ENCODE assay signal across 1 cellular context in genomic region chr12:6058481-6059161, GRCh38.
TF ChIP-seq lines count a peak whose summit lies in the region.

No MANE protein-coding gene starts in this region.

TF ChIP-seq in HepG2, 621 proteins besides CTCF, POLR2A, EP300 and RAD21 (continued from another document and continues in another):
- TF ChIP-seq, protein P1, sequence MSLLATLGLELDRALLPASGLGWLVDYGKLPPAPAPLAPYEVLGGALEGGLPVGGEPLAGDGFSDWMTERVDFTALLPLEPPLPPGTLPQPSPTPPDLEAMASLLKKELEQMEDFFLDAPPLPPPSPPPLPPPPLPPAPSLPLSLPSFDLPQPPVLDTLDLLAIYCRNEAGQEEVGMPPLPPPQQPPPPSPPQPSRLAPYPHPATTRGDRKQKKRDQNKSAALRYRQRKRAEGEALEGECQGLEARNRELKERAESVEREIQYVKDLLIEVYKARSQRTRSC (CRISPR knock-in tag; IDR thresholded peaks at IDR 0.05; ENCODE audit: low read depth) = no peak
- TF ChIP-seq TBX3 (IDR thresholded peaks at IDR 0.05; ENCODE audit: borderline replicate concordance) (no peak), SAP130 (CRISPR knock-in tag; IDR thresholded peaks at IDR 0.05; ENCODE audit: low read depth) (peak; percentile 75), U2AF1 (optimal IDR thresholded peaks at IDR 0.05; ENCODE audit: low read depth, low read length) (no peak), ZNF431 (CRISPR knock-in tag; IDR thresholded peaks at IDR 0.05; ENCODE audit: borderline replicate concordance, low read depth) (no peak), NKX3-1 (CRISPR knock-in tag; IDR thresholded peaks at IDR 0.05) (no peak), SKIL (CRISPR knock-in tag; IDR thresholded peaks at IDR 0.05; ENCODE audit: borderline replicate concordance) (no peak), ISL2 (CRISPR knock-in tag; IDR thresholded peaks at IDR 0.05) (peak; percentile 55), ZFAT (CRISPR knock-in tag; conservative IDR thresholded peaks at IDR 0.05) (no peak), PPARG (CRISPR knock-in tag; conservative IDR thresholded peaks at IDR 0.05) (no peak; the same call in 1 of the 2 replicates), ZBTB8A (CRISPR knock-in tag; IDR thresholded peaks at IDR 0.05; ENCODE audit: borderline replicate concordance, low read depth) (no peak), ZNF180 (CRISPR knock-in tag; IDR thresholded peaks at IDR 0.05; ENCODE audit: borderline replicate concordance, low read depth) (no peak), MTA3 (CRISPR knock-in tag; IDR thresholded peaks at IDR 0.05) (no peak), FOXP1 (IDR thresholded peaks at IDR 0.05) (no peak), FOXP1 (CRISPR knock-in tag; IDR thresholded peaks at IDR 0.05) (peak; percentile 20; the same call in 1 of the 2 replicates), PITX1 (CRISPR knock-in tag; IDR thresholded peaks at IDR 0.05) (peak; percentile 56; the same call in 1 of the 2 replicates), ZNF800 (CRISPR knock-in tag; IDR thresholded peaks at IDR 0.05) (no peak), NR3C1 (CRISPR knock-in tag; IDR thresholded peaks at IDR 0.05) (no peak), SMC3 (IDR thresholded peaks at IDR 0.05; ENCODE audit: low read length) (no peak), SP140L (CRISPR knock-in tag; IDR thresholded peaks at IDR 0.05; ENCODE audit: borderline replicate concordance) (no peak), PCBP1 (IDR thresholded peaks at IDR 0.05; ENCODE audit: borderline replicate concordance, low read depth, low read length) (no peak), SATB2 (CRISPR knock-in tag; IDR thresholded peaks at IDR 0.05) (no peak), KLF6 (CRISPR knock-in tag; IDR thresholded peaks at IDR 0.05) (no peak), ZNF549 (CRISPR knock-in tag; IDR thresholded peaks at IDR 0.05) (no peak), ZNF282 (IDR thresholded peaks at IDR 0.05; ENCODE audit: partially characterized antibody) (no peak), ZBTB38 (CRISPR knock-in tag; IDR thresholded peaks at IDR 0.05) (peak; percentile 35; the same call in 1 of the 2 replicates), PLRG1 (conservative IDR thresholded peaks at IDR 0.05) (no peak), ZXDC (CRISPR knock-in tag; IDR thresholded peaks at IDR 0.05) (no peak), NCOR1 (IDR thresholded peaks at IDR 0.05; ENCODE audit: borderline replicate concordance, low read length) (peak; percentile 81), ARID2 (CRISPR knock-in tag; IDR thresholded peaks at IDR 0.05; ENCODE audit: borderline replicate concordance) (no peak), SIN3B (IDR thresholded peaks at IDR 0.05; ENCODE audit: low read length) (no peak), JUND (CRISPR knock-in tag; IDR thresholded peaks at IDR 0.05) (no peak), ZNF432 (CRISPR knock-in tag; IDR thresholded peaks at IDR 0.05; ENCODE audit: borderline replicate concordance) (no peak), PREB (CRISPR knock-in tag; IDR thresholded peaks at IDR 0.05) (no peak), ZEB1 (IDR thresholded peaks at IDR 0.05; ENCODE audit: insufficient replicate concordance, low read depth) (no peak), ZNF512 (CRISPR knock-in tag; IDR thresholded peaks at IDR 0.05) (no peak), RXRA (CRISPR knock-in tag; IDR thresholded peaks at IDR 0.05) (peak; percentile 47), HOXA7 (CRISPR knock-in tag; IDR thresholded peaks at IDR 0.05) (no peak), SMARCE1 (IDR thresholded peaks at IDR 0.05; ENCODE audit: borderline replicate concordance) (no peak), MAX (IDR thresholded peaks at IDR 0.05) (peak; percentile 87)
- TF ChIP-seq, protein P2, sequence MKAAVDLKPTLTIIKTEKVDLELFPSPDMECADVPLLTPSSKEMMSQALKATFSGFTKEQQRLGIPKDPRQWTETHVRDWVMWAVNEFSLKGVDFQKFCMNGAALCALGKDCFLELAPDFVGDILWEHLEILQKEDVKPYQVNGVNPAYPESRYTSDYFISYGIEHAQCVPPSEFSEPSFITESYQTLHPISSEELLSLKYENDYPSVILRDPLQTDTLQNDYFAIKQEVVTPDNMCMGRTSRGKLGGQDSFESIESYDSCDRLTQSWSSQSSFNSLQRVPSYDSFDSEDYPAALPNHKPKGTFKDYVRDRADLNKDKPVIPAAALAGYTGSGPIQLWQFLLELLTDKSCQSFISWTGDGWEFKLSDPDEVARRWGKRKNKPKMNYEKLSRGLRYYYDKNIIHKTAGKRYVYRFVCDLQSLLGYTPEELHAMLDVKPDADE (CRISPR knock-in tag; IDR thresholded peaks at IDR 0.05) = no peak
- TF ChIP-seq, protein P3, sequence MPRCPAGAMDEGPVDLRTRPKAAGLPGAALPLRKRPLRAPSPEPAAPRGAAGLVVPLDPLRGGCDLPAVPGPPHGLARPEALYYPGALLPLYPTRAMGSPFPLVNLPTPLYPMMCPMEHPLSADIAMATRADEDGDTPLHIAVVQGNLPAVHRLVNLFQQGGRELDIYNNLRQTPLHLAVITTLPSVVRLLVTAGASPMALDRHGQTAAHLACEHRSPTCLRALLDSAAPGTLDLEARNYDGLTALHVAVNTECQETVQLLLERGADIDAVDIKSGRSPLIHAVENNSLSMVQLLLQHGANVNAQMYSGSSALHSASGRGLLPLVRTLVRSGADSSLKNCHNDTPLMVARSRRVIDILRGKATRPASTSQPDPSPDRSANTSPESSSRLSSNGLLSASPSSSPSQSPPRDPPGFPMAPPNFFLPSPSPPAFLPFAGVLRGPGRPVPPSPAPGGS (CRISPR knock-in tag; IDR thresholded peaks at IDR 0.05) = no peak
- TF ChIP-seq, protein P4, sequence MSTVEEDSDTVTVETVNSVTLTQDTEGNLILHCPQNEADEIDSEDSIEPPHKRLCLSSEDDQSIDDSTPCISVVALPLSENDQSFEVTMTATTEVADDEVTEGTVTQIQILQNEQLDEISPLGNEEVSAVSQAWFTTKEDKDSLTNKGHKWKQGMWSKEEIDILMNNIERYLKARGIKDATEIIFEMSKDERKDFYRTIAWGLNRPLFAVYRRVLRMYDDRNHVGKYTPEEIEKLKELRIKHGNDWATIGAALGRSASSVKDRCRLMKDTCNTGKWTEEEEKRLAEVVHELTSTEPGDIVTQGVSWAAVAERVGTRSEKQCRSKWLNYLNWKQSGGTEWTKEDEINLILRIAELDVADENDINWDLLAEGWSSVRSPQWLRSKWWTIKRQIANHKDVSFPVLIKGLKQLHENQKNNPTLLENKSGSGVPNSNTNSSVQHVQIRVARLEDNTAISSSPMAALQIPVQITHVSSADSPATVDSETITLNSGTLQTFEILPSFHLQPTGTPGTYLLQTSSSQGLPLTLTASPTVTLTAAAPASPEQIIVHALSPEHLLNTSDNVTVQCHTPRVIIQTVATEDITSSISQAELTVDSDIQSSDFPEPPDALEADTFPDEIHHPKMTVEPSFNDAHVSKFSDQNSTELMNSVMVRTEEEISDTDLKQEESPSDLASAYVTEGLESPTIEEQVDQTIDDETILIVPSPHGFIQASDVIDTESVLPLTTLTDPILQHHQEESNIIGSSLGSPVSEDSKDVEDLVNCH (CRISPR knock-in tag; IDR thresholded peaks at IDR 0.05) = no peak
- TF ChIP-seq, protein P5, sequence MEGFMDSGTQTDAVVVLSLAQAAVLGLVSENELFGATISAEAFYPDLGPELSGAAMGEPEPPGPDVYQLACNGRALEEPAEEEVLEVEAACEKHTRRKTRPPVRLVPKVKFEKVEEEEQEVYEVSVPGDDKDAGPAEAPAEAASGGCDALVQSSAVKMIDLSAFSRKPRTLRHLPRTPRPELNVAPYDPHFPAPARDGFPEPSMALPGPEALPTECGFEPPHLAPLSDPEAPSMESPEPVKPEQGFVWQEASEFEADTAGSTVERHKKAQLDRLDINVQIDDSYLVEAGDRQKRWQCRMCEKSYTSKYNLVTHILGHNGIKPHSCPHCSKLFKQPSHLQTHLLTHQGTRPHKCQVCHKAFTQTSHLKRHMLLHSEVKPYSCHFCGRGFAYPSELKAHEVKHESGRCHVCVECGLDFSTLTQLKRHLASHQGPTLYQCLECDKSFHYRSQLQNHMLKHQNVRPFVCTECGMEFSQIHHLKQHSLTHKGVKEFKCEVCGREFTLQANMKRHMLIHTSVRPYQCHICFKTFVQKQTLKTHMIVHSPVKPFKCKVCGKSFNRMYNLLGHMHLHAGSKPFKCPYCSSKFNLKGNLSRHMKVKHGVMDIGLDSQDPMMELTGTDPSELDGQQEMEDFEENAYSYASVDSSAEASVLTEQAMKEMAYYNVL (CRISPR knock-in tag; IDR thresholded peaks at IDR 0.05; ENCODE audit: borderline replicate concordance) = peak; percentile 71; the same call in 1 of the 2 replicates
- TF ChIP-seq, protein P6, sequence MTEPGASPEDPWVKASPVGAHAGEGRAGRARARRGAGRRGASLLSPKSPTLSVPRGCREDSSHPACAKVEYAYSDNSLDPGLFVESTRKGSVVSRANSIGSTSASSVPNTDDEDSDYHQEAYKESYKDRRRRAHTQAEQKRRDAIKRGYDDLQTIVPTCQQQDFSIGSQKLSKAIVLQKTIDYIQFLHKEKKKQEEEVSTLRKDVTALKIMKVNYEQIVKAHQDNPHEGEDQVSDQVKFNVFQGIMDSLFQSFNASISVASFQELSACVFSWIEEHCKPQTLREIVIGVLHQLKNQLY (CRISPR knock-in tag; IDR thresholded peaks at IDR 0.05) = peak; percentile 83
